In genomic region chr12:45269407-45269741, GRCh38 we compare ENCODE assay signal across 1 cellular context.
TF ChIP-seq lines count a peak whose summit lies in the region.

No MANE protein-coding gene starts in this region.

TF ChIP-seq in GM12878, 131 proteins besides CTCF, POLR2A, EP300 and RAD21 (continued from another document):
- TF ChIP-seq SKIL (IDR thresholded peaks at IDR 0.05; ENCODE audit: low read depth, poor library complexity, severe bottlenecking) (no peak), TARDBP (IDR thresholded peaks at IDR 0.05; ENCODE audit: borderline replicate concordance) (no peak), IRF3 (IDR thresholded peaks at IDR 0.05) (no peak), PAX8 (IDR thresholded peaks at IDR 0.05) (no peak), EED (IDR thresholded peaks at IDR 0.05; ENCODE audit: low read depth) (no peak), CBX5 (IDR thresholded peaks at IDR 0.05; ENCODE audit: low read depth) (no peak), NKRF (conservative IDR thresholded peaks at IDR 0.05) (no peak), CUX1 (IDR thresholded peaks at IDR 0.05; ENCODE audit: insufficient replicate concordance, low read depth, low read length) (no peak), SP1 (IDR thresholded peaks at IDR 0.05; ENCODE audit: low read depth, low read length) (no peak), MEF2A (IDR thresholded peaks at IDR 0.05; ENCODE audit: insufficient read depth, low read depth, low read length) (no peak), NBN (IDR thresholded peaks at IDR 0.05) (no peak), SPI1 (IDR thresholded peaks at IDR 0.05; ENCODE audit: borderline replicate concordance, insufficient read depth, low read depth, low read length) (no peak), HDAC6 (IDR thresholded peaks at IDR 0.05; ENCODE audit: unreplicated experiment) (no peak), MYB (IDR thresholded peaks at IDR 0.05; ENCODE audit: borderline replicate concordance, low read depth, low read length) (no peak), ATF2 (IDR thresholded peaks at IDR 0.05; ENCODE audit: low read length) (no peak), BHLHE40 (IDR thresholded peaks at IDR 0.05; ENCODE audit: borderline replicate concordance in 1 of 2, low read depth in 2 of 2, low read length in 1 of 2) (no peak)
